ENCODE assay signal across 11 cellular contexts in the genomic region with DNA sequence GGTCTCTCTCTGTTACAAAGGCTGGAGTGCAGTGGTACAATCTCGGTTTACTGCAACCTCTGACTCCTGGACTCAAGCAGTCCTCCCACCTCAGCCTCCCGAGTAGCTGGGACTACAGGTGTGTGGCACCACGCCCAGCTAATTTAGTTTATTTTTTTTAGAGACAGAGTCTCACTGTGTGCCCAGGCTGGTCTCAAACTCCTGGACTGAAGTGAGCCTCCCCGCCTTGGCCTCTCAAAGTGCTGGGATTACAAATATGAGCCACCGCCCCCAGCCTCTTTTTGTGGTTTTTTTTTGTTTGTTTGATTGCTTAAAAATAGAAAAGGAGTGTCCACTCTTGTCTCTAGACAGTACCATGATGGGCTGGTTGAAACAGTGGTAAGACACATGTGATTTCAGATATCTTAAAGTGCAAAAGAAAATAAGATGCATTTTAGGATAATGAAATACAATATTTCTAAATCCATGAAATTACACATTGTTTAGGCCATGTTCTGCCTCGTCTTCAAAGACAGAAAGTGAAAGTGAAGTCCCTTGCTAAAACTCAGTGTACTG. TPM values are rescaled to one million over a fixed set of nuclear protein-coding genes. Genes with fewer than 3 reads are reported as not detected.
DNase-seq lines count a peak whose midpoint lies in the region; ATAC-seq, FAIRE-seq and TF ChIP-seq lines count a peak whose summit lies in the region.
"Had no signal": no experiment of that assay in that cellular context is flagged by ENCODE, and none has a peak within 500 bp of the region (broad histone marks: within the 10 kb centered on the region; RNA-seq: fewer than 3 reads in every experiment).

No MANE protein-coding gene starts in this region.

- no peaks in the 10 kb centered on the region for H3K27me3 Mint-ChIP-seq in CD4-positive, alpha-beta T cell

- FAIRE-seq in endothelial cell of umbilical vein (lab: Jason Lieb, UNC), result no peak
- FAIRE-seq: bronchial epithelial cell, HTR-8/SVneo had no signal

- H3K4me2 ChIP-seq in endothelial cell of umbilical vein (ENCODE audit: insufficient read depth, low read length), result peak overlapping the region; percentile 90

- peaks cover 55% of the 10 kb centered on the region for H3K4me1 Mint-ChIP-seq in CD4-positive, alpha-beta T cell (ENCODE audit: low read depth)

- ATAC-seq in CD4-positive, alpha-beta T cell (ENCODE audit: poor library complexity), result no peak
- ATAC-seq in Panc1 (no peak), HG03139 (IDR thresholded peaks at IDR 0.05; ENCODE audit: unreplicated experiment) (no peak)

- H3K9me3 ChIP-seq in CD4-positive, alpha-beta T cell (ENCODE audit: control insufficient read depth, low read length), result no peaks in the 10 kb centered on the region
- H3K9me3 ChIP-seq in Panc1 (ENCODE audit: control insufficient read depth, insufficient read depth, low read depth, low read length) (no peaks in the 10 kb centered on the region), endothelial cell of umbilical vein (replicated peaks; ENCODE audit: control insufficient read depth, insufficient read depth, low read length) (no peaks in the 10 kb centered on the region), prostate gland (no peaks in the 10 kb centered on the region)

- POLR2A ChIA-PET in CD4-positive, alpha-beta T cell (lab: Charles Lee), result interaction anchor here (0.6 to 2.4 kb wide), 13 partner anchors 8 to 456 kb away, joined by 3 to 43 read pairs (median 4); partner anchors contain the start of genes KIAA0513 and ZDHHC7
- POLR2A ChIA-PET in Panc1 (lab: Charles Lee) (no interaction called here), endothelial cell of umbilical vein (lab: Charles Lee) (no interaction called here)

- H3K36me3 Mint-ChIP-seq in CD4-positive, alpha-beta T cell (ENCODE audit: low read depth), result no peaks in the 10 kb centered on the region

- peak overlapping the region; percentile 92 for H3K27ac Mint-ChIP-seq in CD4-positive, alpha-beta T cell

- BruUV-seq in Panc1 (replicated peaks; lab: Mats Ljungman, UMichigan) (no TSS peak), endothelial cell of umbilical vein (replicated peaks; lab: Mats Ljungman, UMichigan) (no TSS peak)

- no peaks in the 10 kb centered on the region for H4K20me1 ChIP-seq in endothelial cell of umbilical vein (replicated peaks; ENCODE audit: control insufficient read depth, extremely low read depth, insufficient read depth, low read length)

- H3K4me3 Mint-ChIP-seq in CD4-positive, alpha-beta T cell, result peak overlapping the region; percentile 79

- H3K27ac ChIP-seq in CD4-positive, alpha-beta T cell (ENCODE audit: low read depth, low read length), result peak overlapping the region; percentile 78
- H3K27ac ChIP-seq in Panc1 (ENCODE audit: low read length) (peak overlapping the region; percentile 41; the same call in 1 of the 2 replicates), endothelial cell of umbilical vein (ENCODE audit: insufficient read depth, low read depth, low read length) (no peak overlapping the region), prostate gland (peak overlapping the region; percentile 74 to 76)

- no peak for TF ChIP-seq POLR2A in endothelial cell of umbilical vein (IDR thresholded peaks at IDR 0.05; ENCODE audit: low read depth, low read length)
- no peak for TF ChIP-seq POLR2A in prostate gland (IDR thresholded peaks at IDR 0.05)

- no peaks in the 10 kb centered on the region for H3K79me2 ChIP-seq in endothelial cell of umbilical vein (ENCODE audit: control insufficient read depth, insufficient read depth, low read length)

- WGBS in prostate gland, result 53% methylated on average over 6 of the region's 6 CpGs

- dilution Hi-C loops in endothelial cell of umbilical vein (cut with MboI; ENCODE audit: extremely low pct_ligation_motif_present, low sequenced_read_pairs), result no loop called here

- H3K27me3 ChIP-seq in CD4-positive, alpha-beta T cell (ENCODE audit: control insufficient read depth, insufficient read depth, low read length), result no peaks in the 10 kb centered on the region
- no peaks in the 10 kb centered on the region for H3K27me3 ChIP-seq in Panc1 (ENCODE audit: control insufficient read depth, insufficient read depth, low read length)
- no peaks in the 10 kb centered on the region for H3K27me3 ChIP-seq in endothelial cell of umbilical vein (ENCODE audit: control insufficient read depth in 2 of 2, insufficient read depth in 2 of 2, low read length in 2 of 2)
- no peaks in the 10 kb centered on the region for H3K27me3 ChIP-seq in prostate gland (replicated peaks; ENCODE audit: insufficient read depth)

- no peak for TF ChIP-seq CTCF in CD4-positive, alpha-beta T cell (IDR thresholded peaks at IDR 0.05)
- no peak for TF ChIP-seq CTCF in Panc1 (IDR thresholded peaks at IDR 0.05)
- no peak for TF ChIP-seq CTCF in endothelial cell of umbilical vein (IDR thresholded peaks at IDR 0.05; ENCODE audit: extremely low read depth in 1 of 2, insufficient read depth in 1 of 2, low read depth in 1 of 2, low read length in 2 of 2)
- TF ChIP-seq CTCF in prostate gland (IDR thresholded peaks at IDR 0.05), result no peak
- no peak for TF ChIP-seq CTCF in GM13976 (IDR thresholded peaks at IDR 0.05; ENCODE audit: borderline replicate concordance, control extremely low read depth, extremely low read depth, insufficient read depth, missing control alignments)

- peak overlapping the region; percentile 93 for H2AFZ ChIP-seq in endothelial cell of umbilical vein (ENCODE audit: low read depth, low read length)

- H3K4me3 ChIP-seq in Panc1 (ENCODE audit: low read depth in 2 of 2, low read length in 2 of 2), result peak overlapping the region; percentile 9 to 34; a peak in 3 of 4 replicates
- H3K4me3 ChIP-seq in endothelial cell of umbilical vein (replicated peaks in 1 of 3; ENCODE audit: insufficient read depth in 1 of 3, low read depth in 1 of 3, low read length in 3 of 3), result peak overlapping the region in 1 of 3 experiments; percentile 47
- peak overlapping the region in 1 of 2 donors; percentile 7 for H3K4me3 ChIP-seq in prostate gland

- in situ Hi-C loops in Panc1 (cut with HindIII; ENCODE audit: low pct_unique_long_range_greater_than_20kb, low sequenced_read_pairs) (no loop called here), GM13976 (cut with MboI; ENCODE audit: low sequenced_read_pairs, unreplicated experiment) (no loop called here)

- H3K9me3 Mint-ChIP-seq in CD4-positive, alpha-beta T cell, result no peaks in the 10 kb centered on the region

- intact Hi-C loops in CD4-positive, alpha-beta T cell (cut with DNase I, micrococcal nuclease), result loop anchor here (1.0 to 5.0 kb wide), 5 partner anchors 26 to 44 kb away; partner anchors contain the start of gene ZDHHC7 (in 2 of the 2)
- intact Hi-C loops in Panc1 (cut with micrococcal nuclease; ENCODE audit: unreplicated experiment) (no loop called here), endothelial cell of umbilical vein (cut with micrococcal nuclease) (no loop called here), prostate gland (cut with DNase I) (no loop called here)

- H3K36me3 ChIP-seq in Panc1 (ENCODE audit: control insufficient read depth, insufficient read depth, low read length), result no peaks in the 10 kb centered on the region
- H3K36me3 ChIP-seq in endothelial cell of umbilical vein (ENCODE audit: control insufficient read depth in 2 of 2, extremely low read depth in 1 of 2, insufficient read depth in 2 of 2, low read length in 2 of 2), result no peaks in the 10 kb centered on the region
- H3K36me3 ChIP-seq in prostate gland, result no peaks in the 10 kb centered on the region

- CTCF ChIA-PET in CD4-positive, alpha-beta T cell (lab: Charles Lee), result interaction anchor here (2.2 kb wide), 2 partner anchors 27 to 32 kb away, joined by 8 to 12 read pairs; partner anchors contain the start of gene KIAA0513
- CTCF ChIA-PET in Panc1 (lab: Charles Lee), result interaction anchor here (1.3 to 1.6 kb wide), 2 partner anchors 8 to 84 kb away, joined by 4 to 5 read pairs; no protein-coding TSS in a partner anchor
- CTCF ChIA-PET in endothelial cell of umbilical vein (lab: Charles Lee), result interaction anchor here (1.1 to 5.9 kb wide), 7 partner anchors 8 to 43 kb away, joined by 3 to 123 read pairs (median 7); partner anchors contain the start of gene ZDHHC7

- H3K9ac ChIP-seq in endothelial cell of umbilical vein (replicated peaks; ENCODE audit: extremely low read depth, insufficient read depth, low read length), result no peak overlapping the region

- H3K4me1 ChIP-seq in Panc1 (ENCODE audit: control insufficient read depth, insufficient read depth, low read length), result peaks cover 9% of the 10 kb centered on the region
- H3K4me1 ChIP-seq in endothelial cell of umbilical vein (ENCODE audit: control insufficient read depth, extremely low read depth, insufficient read depth, low read length), result peaks cover 9% of the 10 kb centered on the region
- H3K4me1 ChIP-seq in prostate gland (replicated peaks), result no peaks in the 10 kb centered on the region

- no peak for DNase-seq in CD4-positive, alpha-beta T cell
- no peak for DNase-seq in Panc1 (ENCODE audit: low read depth, low spot score)
- no peak for DNase-seq in endothelial cell of umbilical vein (ENCODE audit: low read depth, low spot score)
- DNase-seq in prostate gland (ENCODE audit: low spot score), result no peak
- no peak for DNase-seq in NCI-H774 (lab: John Stamatoyannopoulos, UW)
- DNase-seq in EL, result no peak
- no peak for DNase-seq in GM13976 (ENCODE audit: low spot score)

- H3K9me1 ChIP-seq in endothelial cell of umbilical vein (replicated peaks; ENCODE audit: control insufficient read depth, extremely low read depth, insufficient read depth, low read length), result no peaks in the 10 kb centered on the region

RNA-seq across cellular contexts. Expression of gene KIAA0513, which starts 27.4 kb away (rescaled TPM):
- total RNA-seq in CD4-positive, alpha-beta T cell, result 10 to 100 TPM in 1 of 2 experiments, 1 to 10 TPM in 1; 9.0 to 10.9 TPM
- total RNA-seq in Panc1 (2021; ENCODE audit: unreplicated experiment) (8.7 TPM), endothelial cell of umbilical vein (3.6 and 4.3 TPM in 2 replicates), prostate gland (10 to 100 TPM; 14.4 to 29.4 TPM)
- polyA plus RNA-seq in Panc1 (2012; ENCODE audit: insufficient read length), result 7.9 TPM
- 1.8 and 2.2 TPM in 2 replicates for polyA plus RNA-seq in endothelial cell of umbilical vein
- polyA plus RNA-seq in endothelial cell of umbilical vein (2011; cell fraction: cytosol; rRNA removed), result 2.9 and 3.0 TPM in 2 replicates
- polyA plus RNA-seq in endothelial cell of umbilical vein (2011; cell fraction: nucleus; rRNA removed), result 2.4 and 3.5 TPM in 2 replicates
- 4.5 and 5.0 TPM in 2 replicates for polyA plus RNA-seq in endothelial cell of umbilical vein (2012)
- polyA minus RNA-seq in endothelial cell of umbilical vein, result 2.0 and 4.6 TPM in 2 replicates
- polyA minus RNA-seq in endothelial cell of umbilical vein (2011; cell fraction: cytosol; rRNA and poly(A)+ RNA removed), result 1.2 TPM
- polyA minus RNA-seq in endothelial cell of umbilical vein (2011; cell fraction: nucleus; rRNA and poly(A)+ RNA removed), result 1.8 and 3.3 TPM in 2 replicates

RNA-seq across cellular contexts. Expression of gene ZDHHC7, which starts 43.7 kb away (rescaled TPM):
- total RNA-seq in CD4-positive, alpha-beta T cell, result 10 to 100 TPM; 39.8 to 44.6 TPM
- total RNA-seq in Panc1 (2021; ENCODE audit: unreplicated experiment) (71.5 TPM), endothelial cell of umbilical vein (40.4 and 44.1 TPM in 2 replicates), prostate gland (10 to 100 TPM; 64.6 TPM)
- 74.5 TPM for polyA plus RNA-seq in Panc1 (2012; ENCODE audit: insufficient read length)
- 46.2 and 76.3 TPM in 2 replicates for polyA plus RNA-seq in endothelial cell of umbilical vein
- 49.9 and 51.5 TPM in 2 replicates for polyA plus RNA-seq in endothelial cell of umbilical vein (2011; cell fraction: cytosol; rRNA removed)
- polyA plus RNA-seq in endothelial cell of umbilical vein (2011; cell fraction: nucleus; rRNA removed), result 40.3 and 50.6 TPM in 2 replicates
- 50.8 and 52.5 TPM in 2 replicates for polyA plus RNA-seq in endothelial cell of umbilical vein (2012)
- polyA minus RNA-seq in endothelial cell of umbilical vein, result 63.1 and 67.8 TPM in 2 replicates
- polyA minus RNA-seq in endothelial cell of umbilical vein (2011; cell fraction: cytosol; rRNA and poly(A)+ RNA removed), result 10.7 TPM
- polyA minus RNA-seq in endothelial cell of umbilical vein (2011; cell fraction: nucleus; rRNA and poly(A)+ RNA removed), result 26.5 and 33.4 TPM in 2 replicates

RNA-seq across cellular contexts. Expression of gene CIBAR2, which starts 57.2 kb away (rescaled TPM):
- total RNA-seq in CD4-positive, alpha-beta T cell, result not detected
- total RNA-seq in Panc1 (2021; ENCODE audit: unreplicated experiment), result not detected
- polyA plus RNA-seq in Panc1 (2012; ENCODE audit: insufficient read length), result 0.39 TPM
- not detected in 2 replicates for total RNA-seq in endothelial cell of umbilical vein
- 0.07 and 0.30 TPM in 2 replicates for polyA plus RNA-seq in endothelial cell of umbilical vein
- polyA plus RNA-seq in endothelial cell of umbilical vein (2011; cell fraction: cytosol; rRNA removed), result 0.13 TPM in 1 of 2 replicates, not detected in the other
- 2.5 and 3.1 TPM in 2 replicates for polyA plus RNA-seq in endothelial cell of umbilical vein (2011; cell fraction: nucleus; rRNA removed)
- polyA plus RNA-seq in endothelial cell of umbilical vein (2012), result 0.15 and 0.23 TPM in 2 replicates
- not detected in 2 replicates for polyA minus RNA-seq in endothelial cell of umbilical vein
- polyA minus RNA-seq in endothelial cell of umbilical vein (2011; cell fraction: cytosol; rRNA and poly(A)+ RNA removed), result not detected
- 0.38 TPM in 1 of 2 replicates, not detected in the other for polyA minus RNA-seq in endothelial cell of umbilical vein (2011; cell fraction: nucleus; rRNA and poly(A)+ RNA removed)
- not detected for total RNA-seq in prostate gland
- total RNA-seq: bronchial epithelial cell, mononuclear cell had no signal

Comparison
In these comparisons a context has a peak if more than half of its experiments do, and no peak if none do; other contexts are left out.
1. intact Hi-C loops: an anchor here in CD4-positive, alpha-beta T cell (1.0 to 5.0 kb wide); none called in Panc1, endothelial cell of umbilical vein and prostate gland.